ENCODE assay signal across 19 cellular contexts in genomic region chr12:132214161-132214476, GRCh38.
DNase-seq lines count a peak whose midpoint lies in the region; ATAC-seq, FAIRE-seq and TF ChIP-seq lines count a peak whose summit lies in the region.
"Had no signal": no experiment of that assay in that cellular context is flagged by ENCODE, and none has a peak within 500 bp of the region (broad histone marks: within the 10 kb centered on the region; RNA-seq: fewer than 3 reads in every experiment).

No MANE protein-coding gene starts in this region.

- H3K4me1 ChIP-seq in BLaER1 treated with 17β-estradiol and CSF1 and Interleukin-3, amounts not matched to agents 10 nM and 100 nM = peaks cover 16 to 63% (median 52%) of the 10 kb centered on the region in 10 experiments
- H3K4me1 ChIP-seq in neural progenitor cell (no peaks in the 10 kb centered on the region), HepG2 (ENCODE audit: insufficient read depth, low read length) (no peaks in the 10 kb centered on the region)
- H3K4me1 ChIP-seq: BE2C, Caco-2 had no signal

- 11% methylated on average over 6 of the region's 13 CpGs for WGBS in HepG2 (ENCODE audit: low lambda C conversion rate)

- H3K36me3 ChIP-seq in BLaER1 treated with 17β-estradiol and CSF1 and Interleukin-3, amounts not matched to agents 10 nM and 100 nM = no peaks in the 10 kb centered on the region
- no peaks in the 10 kb centered on the region for H3K36me3 ChIP-seq in neural progenitor cell
- H3K36me3 ChIP-seq in HepG2 (replicated peaks in 1 of 2; ENCODE audit: control insufficient read depth in 1 of 2, insufficient read depth in 2 of 2, low read length in 2 of 2) = no peaks in the 10 kb centered on the region
- H3K36me3 ChIP-seq: BE2C had no signal

- in situ Hi-C loops in HepG2 (cut with HindIII; ENCODE audit: extremely low pct_ligation_motif_present, low pct_unique_long_range_greater_than_20kb) = no loop called here

- no peak for FAIRE-seq in HepG2 (lab: Jason Lieb, UNC)
- FAIRE-seq: A204.1, D721Med, G401.6, GM12891 had no signal

- no peaks in the 10 kb centered on the region for H3K36me3 Mint-ChIP-seq in neural progenitor cell
- H3K36me3 Mint-ChIP-seq: CD14-positive monocyte; CD4-positive, alpha-beta memory T cell; CD4-positive, CD25-positive, alpha-beta regulatory T cell had no signal

- CTCF ChIA-PET in HepG2 (lab: Yijun Ruan, JAX; ENCODE audit: low intra/inter-chr PET ratio, low total read pairs) = no interaction called here

- H4K20me1 ChIP-seq in BLaER1 treated with 17β-estradiol and CSF1 and Interleukin-3, amounts not matched to agents 10 nM and 100 nM = no peaks in the 10 kb centered on the region; a peak in 1 of 22 replicates
- H4K20me1 ChIP-seq in neural progenitor cell (ENCODE audit: low read depth) = no peaks in the 10 kb centered on the region
- no peaks in the 10 kb centered on the region for H4K20me1 ChIP-seq in HepG2 (ENCODE audit: insufficient read depth, low read length)

- TF ChIP-seq EP300 in HepG2 (IDR thresholded peaks at IDR 0.05; ENCODE audit: low read depth in 2 of 2, low read length in 2 of 2) = no peak
- TF ChIP-seq EP300 in HepG2 (CRISPR knock-in tag; IDR thresholded peaks at IDR 0.05; ENCODE audit: borderline replicate concordance) = no peak

- H3K4me2 ChIP-seq in BLaER1 treated with 17β-estradiol and CSF1 and Interleukin-3, amounts not matched to agents 10 nM and 100 nM = peak overlapping the region in 7 of 11 experiments; percentile 14 to 48 (median 26); a peak in 9 of 22 replicates
- H3K4me2 ChIP-seq in neural progenitor cell (no peak overlapping the region), HepG2 (ENCODE audit: low read depth, low read length) (no peak overlapping the region)

- BruUV-seq in HepG2 (replicated peaks; lab: Mats Ljungman, UMichigan) = no TSS peak

- H3K27ac ChIP-seq in BLaER1 treated with 17β-estradiol and CSF1 and Interleukin-3, amounts not matched to agents 10 nM and 100 nM = peak overlapping the region in 2 of 11 experiments; percentile 39 to 40; a peak in 2 of 22 replicates
- H3K27ac ChIP-seq in neural progenitor cell = no peak overlapping the region
- H3K27ac ChIP-seq in HepG2 (ENCODE audit: extremely low read length, insufficient read depth, low read length) = no peak overlapping the region

- H3K4me3 Mint-ChIP-seq in neural progenitor cell = peak overlapping the region; percentile 21
- H3K4me3 Mint-ChIP-seq: CD14-positive monocyte; CD4-positive, alpha-beta memory T cell; CD4-positive, CD25-positive, alpha-beta regulatory T cell had no signal

- H3K9me3 Mint-ChIP-seq in neural progenitor cell = peaks cover 9% of the 10 kb centered on the region

- no peak for TF ChIP-seq POLR2A in HepG2 (IDR thresholded peaks at IDR 0.05; ENCODE audit: insufficient read depth in 1 of 2, low read depth in 2 of 2, low read length in 2 of 2)

- peaks cover 35% of the 10 kb centered on the region for H3K27me3 Mint-ChIP-seq in neural progenitor cell (ENCODE audit: insufficient read depth, low read depth)

- TF ChIP-seq RAD21 in HepG2 (CRISPR knock-in tag; IDR thresholded peaks at IDR 0.05) = no peak

- intact Hi-C loops in HepG2 (cut with micrococcal nuclease; ENCODE audit: unreplicated experiment) = no loop called here

- H3K4me3 ChIP-seq in BLaER1 treated with 17β-estradiol and CSF1 and Interleukin-3, amounts not matched to agents 10 nM and 100 nM = no peak overlapping the region
- no peak overlapping the region for H3K4me3 ChIP-seq in neural progenitor cell
- H3K4me3 ChIP-seq in HepG2 (replicated peaks in 1 of 3; ENCODE audit: insufficient read depth in 1 of 3, low read depth in 2 of 3, low read length in 3 of 3) = no peak overlapping the region

- no peaks in the 10 kb centered on the region for H3K9me3 ChIP-seq in BLaER1 treated with 17β-estradiol and CSF1 and Interleukin-3, amounts not matched to agents 10 nM and 100 nM (replicated peaks in 1 of 11)
- H3K9me3 ChIP-seq in neural progenitor cell (ENCODE audit: low read depth) = no peaks in the 10 kb centered on the region
- H3K9me3 ChIP-seq in HepG2 (ENCODE audit: low read length) = no peaks in the 10 kb centered on the region
- H3K9me3 ChIP-seq: BE2C, Caco-2 had no signal

- POLR2A ChIA-PET in HepG2 (lab: Yijun Ruan, JAX) = no interaction called here

- no peaks in the 10 kb centered on the region for H3K79me2 ChIP-seq in neural progenitor cell (ENCODE audit: low read depth)
- H3K79me2 ChIP-seq in HepG2 (ENCODE audit: insufficient read depth, low read length) = no peaks in the 10 kb centered on the region

- TF ChIP-seq CTCF in neural progenitor cell (IDR thresholded peaks at IDR 0.05) (no peak), HepG2 (CRISPR knock-in tag; IDR thresholded peaks at IDR 0.05) (no peak)

- no peak overlapping the region for H3K9ac ChIP-seq in BLaER1 treated with 17β-estradiol and CSF1 and Interleukin-3, amounts not matched to agents 10 nM and 100 nM
- H3K9ac ChIP-seq in neural progenitor cell (no peak overlapping the region), HepG2 (ENCODE audit: insufficient read depth, low read depth, low read length) (no peak overlapping the region)

- H3K27me3 ChIP-seq in BLaER1 treated with 17β-estradiol and CSF1 and Interleukin-3, amounts not matched to agents 10 nM and 100 nM = peaks cover 0 to 13% (median 0%) of the 10 kb centered on the region in 11 experiments; a peak in 4 of 22 replicates
- H3K27me3 ChIP-seq in neural progenitor cell (peaks cover 90% of the 10 kb centered on the region), HepG2 (ENCODE audit: control insufficient read depth in 1 of 2, insufficient read depth in 2 of 2, low read length in 2 of 2) (peaks cover 13 to 66% of the 10 kb centered on the region in 2 experiments)

- no peak overlapping the region for H3K27ac Mint-ChIP-seq in neural progenitor cell
- H3K27ac Mint-ChIP-seq: CD14-positive monocyte; CD4-positive, CD25-positive, alpha-beta regulatory T cell had no signal

- ATAC-seq in GM19035 (IDR thresholded peaks at IDR 0.05; ENCODE audit: unreplicated experiment) = no peak
- ATAC-seq in HepG2 = no peak

- H3K4me1 Mint-ChIP-seq in neural progenitor cell = no peaks in the 10 kb centered on the region
- H3K4me1 Mint-ChIP-seq: CD14-positive monocyte had no signal

- no peak overlapping the region for H2AFZ ChIP-seq in neural progenitor cell (replicated peaks)
- H2AFZ ChIP-seq in HepG2 (ENCODE audit: low read length) = no peak overlapping the region

- no peak for DNase-seq in neural progenitor cell (ENCODE audit: low spot score)
- no peak for DNase-seq in HepG2 (ENCODE audit: low spot score)
- DNase-seq in NCI-H82 (lab: John Stamatoyannopoulos, UW) = no peak
- DNase-seq: 8988T; ACHN; BE2C; Caco-2; Calu3; CD4-positive, alpha-beta memory T cell; CD4-positive, CD25-positive, alpha-beta regulatory T cell; DMS79 treated with DMSO at 0.1 percent for 48 hours; GF-D8 had no signal

- no peaks in the 10 kb centered on the region for H3F3A ChIP-seq in neural progenitor cell (ENCODE audit: low read depth)

TF ChIP-seq in HepG2, 621 proteins besides CTCF, POLR2A, EP300 and RAD21:
- TF ChIP-seq NPAS2 (CRISPR knock-in tag; IDR thresholded peaks at IDR 0.05; ENCODE audit: borderline replicate concordance) (no peak), ZNF558 (CRISPR knock-in tag; IDR thresholded peaks at IDR 0.05; ENCODE audit: borderline replicate concordance) (no peak)

Comparison
In these comparisons a context has a peak if more than half of its experiments do, and no peak if none do; other contexts are left out.
1. H3K4me2 ChIP-seq: peak in BLaER1 treated with 17β-estradiol and CSF1 and Interleukin-3, amounts not matched to agents 10 nM and 100 nM (7 of 11); none in neural progenitor cell (single experiment) and HepG2 (single experiment).